In genomic region chr5:3299441-3299840, GRCh38 we compare ENCODE assay signal across 38 cellular contexts.
"Had no signal": no experiment of that assay in that cellular context is flagged by ENCODE, and none has a peak within 500 bp of the region (broad histone marks: within the 10 kb centered on the region; RNA-seq: fewer than 3 reads in every experiment).

No MANE protein-coding gene starts in this region.

- H3K27ac Mint-ChIP-seq: activated naive CD4-positive, alpha-beta T cell treated with anti-CD3 and anti-CD28 coated beads for 36 hours; activated naive CD4-positive, alpha-beta T cell treated with anti-CD3 and anti-CD28 coated beads, Interleukin-2, amount 10 ng/mL, durations not matched to agents 7 days and 5 days; activated naive CD4-positive, alpha-beta T cell treated with anti-CD3 and anti-CD28 coated beads, Interleukin-2, amount 50 U/mL, for 24 hours; activated naive CD4-positive, alpha-beta T cell treated with anti-CD3 and anti-CD28 coated beads, Interleukin-2, amount 50 U/mL, for 72 hours; activated naive CD8-positive, alpha-beta T cell; activated naive CD8-positive, alpha-beta T cell treated with anti-CD3 and anti-CD28 coated beads for 36 hours; activated naive CD8-positive, alpha-beta T cell treated with anti-CD3 and anti-CD28 coated beads, Interleukin-2, amount 10 ng/mL, durations not matched to agents 7 days and 5 days; activated naive CD8-positive, alpha-beta T cell treated with anti-CD3 and anti-CD28 coated beads, Interleukin-2, amount 50 U/mL, for 24 hours; activated T-cell treated with anti-CD3 and anti-CD28 coated beads, Interleukin-2, amount 50 U/mL, for 24 hours; activated T-cell treated with anti-CD3 and anti-CD28 coated beads, Interleukin-2, amount 50 U/mL, for 72 hours; activated T-helper 1 cell treated with anti-CD3 and anti-CD28 coated beads, Interleukin-12 subunit alpha, Interleukin-12 subunit beta, Interleukin-2, Interleukin-4 antibody, amounts not matched to agents 30 ng/mL and 10 ng/mL and 1 ng/mL, durations not matched to agents 14 hours and 24 hours and 36 hours; activated T-helper 17 cell treated with anti-CD3 and anti-CD28 coated beads, Interleukin-2, amount 50 U/mL, for 72 hours; activated T-helper 2 cell treated with anti-CD3 and anti-CD28 coated beads, Interferon-gamma antibody, Interleukin-2, Interleukin-4, amounts not matched to agents 10 μg/mL and 5 μg/mL and 100 μg/mL, durations not matched to agents 14 hours and 24 hours and 36 hours; brain had no signal

- H3K4me1 ChIP-seq: adrenal gland, ascending aorta, body of pancreas, breast epithelium had no signal

- ATAC-seq: activated naive CD4-positive, alpha-beta T cell treated with anti-CD3 and anti-CD28 coated beads, Interleukin-2, amount 50 U/mL, for 72 hours; activated naive CD8-positive, alpha-beta T cell treated with anti-CD3 and anti-CD28 coated beads, Interleukin-2, amount 50 U/mL, for 24 hours; activated T-cell treated with anti-CD3 and anti-CD28 coated beads, Interleukin-2, amount 50 U/mL, for 4 hours; activated T-cell treated with anti-CD3 and anti-CD28 coated beads, Interleukin-2, amount 50 U/mL, for 72 hours; activated T-helper 17 cell treated with anti-CD3 and anti-CD28 coated beads, Interleukin-2, amount 50 U/mL, for 72 hours; body of pancreas had no signal

- H3K9me3 ChIP-seq: adrenal gland, ascending aorta, body of pancreas had no signal

- H3K4me3 Mint-ChIP-seq: activated naive CD4-positive, alpha-beta T cell treated with anti-CD3 and anti-CD28 coated beads for 36 hours; activated naive CD4-positive, alpha-beta T cell treated with anti-CD3 and anti-CD28 coated beads, Interleukin-2, amount 10 ng/mL, durations not matched to agents 7 days and 5 days; activated naive CD4-positive, alpha-beta T cell treated with anti-CD3 and anti-CD28 coated beads, Interleukin-2, amount 50 U/mL, for 24 hours; activated naive CD8-positive, alpha-beta T cell; activated naive CD8-positive, alpha-beta T cell treated with anti-CD3 and anti-CD28 coated beads for 36 hours; activated naive CD8-positive, alpha-beta T cell treated with anti-CD3 and anti-CD28 coated beads, Interleukin-2, amount 10 ng/mL, durations not matched to agents 7 days and 5 days; activated naive CD8-positive, alpha-beta T cell treated with anti-CD3 and anti-CD28 coated beads, Interleukin-2, amount 50 U/mL, for 24 hours; activated T-cell treated with anti-CD3 and anti-CD28 coated beads, Interleukin-2, amount 50 U/mL, for 24 hours; activated T-cell treated with anti-CD3 and anti-CD28 coated beads, Interleukin-2, amount 50 U/mL, for 4 hours; activated T-cell treated with anti-CD3 and anti-CD28 coated beads, Interleukin-2, amount 50 U/mL, for 72 hours; activated T-helper 1 cell treated with anti-CD3 and anti-CD28 coated beads, Interleukin-12 subunit alpha, Interleukin-12 subunit beta, Interleukin-2, Interleukin-4 antibody, amounts not matched to agents 30 ng/mL and 10 ng/mL and 1 ng/mL, durations not matched to agents 14 hours and 24 hours and 36 hours; activated T-helper 17 cell treated with anti-CD3 and anti-CD28 coated beads, Interleukin-2, amount 50 U/mL, for 72 hours; brain; central memory CD8-positive, alpha-beta T cell had no signal

- H3K27me3 ChIP-seq: adrenal gland, ascending aorta, body of pancreas, brain microvascular endothelial cell, breast epithelium, cardiac muscle cell had no signal

- H3K9me3 Mint-ChIP-seq: activated naive CD4-positive, alpha-beta T cell treated with anti-CD3 and anti-CD28 coated beads for 36 hours; activated naive CD4-positive, alpha-beta T cell treated with anti-CD3 and anti-CD28 coated beads, Interleukin-2, amount 50 U/mL, for 24 hours; activated naive CD8-positive, alpha-beta T cell treated with anti-CD3 and anti-CD28 coated beads, Interleukin-2, amount 10 ng/mL, durations not matched to agents 7 days and 5 days; activated naive CD8-positive, alpha-beta T cell treated with anti-CD3 and anti-CD28 coated beads, Interleukin-2, amount 50 U/mL, for 24 hours had no signal

- H3K36me3 Mint-ChIP-seq: activated naive CD4-positive, alpha-beta T cell treated with anti-CD3 and anti-CD28 coated beads, Interleukin-2, amount 10 ng/mL, durations not matched to agents 7 days and 5 days; activated naive CD4-positive, alpha-beta T cell treated with anti-CD3 and anti-CD28 coated beads, Interleukin-2, amount 50 U/mL, for 24 hours; activated naive CD4-positive, alpha-beta T cell treated with anti-CD3 and anti-CD28 coated beads, Interleukin-2, amount 50 U/mL, for 72 hours; activated naive CD8-positive, alpha-beta T cell; activated naive CD8-positive, alpha-beta T cell treated with anti-CD3 and anti-CD28 coated beads for 36 hours; activated naive CD8-positive, alpha-beta T cell treated with anti-CD3 and anti-CD28 coated beads, Interleukin-2, amount 10 ng/mL, durations not matched to agents 7 days and 5 days; brain had no signal

- H3K36me3 ChIP-seq: adrenal gland, ascending aorta, brain microvascular endothelial cell, breast epithelium, cardiac muscle cell had no signal

- H3K27ac ChIP-seq: adrenal gland, ascending aorta, body of pancreas, brain microvascular endothelial cell, breast epithelium, cardiac muscle cell had no signal

- DNase-seq: activated effector memory CD4-positive, alpha-beta T cell treated with anti-CD3 and anti-CD28 coated beads, Interleukin-2, amount 50 U/mL, for 16 hours; activated effector memory CD4-positive, alpha-beta T cell treated with Interleukin-2 at 50 U/mL for 16 hours; activated gamma-delta T cell; activated gamma-delta T cell treated with Interleukin-2 at 50 U/mL for 16 hours; activated naive CD4-positive, alpha-beta T cell; activated naive CD4-positive, alpha-beta T cell treated with anti-CD3 and anti-CD28 coated beads for 36 hours; activated naive CD4-positive, alpha-beta T cell treated with anti-CD3 and anti-CD28 coated beads, Interleukin-2, amount 10 ng/mL, durations not matched to agents 7 days and 5 days; activated naive CD4-positive, alpha-beta T cell treated with anti-CD3 and anti-CD28 coated beads, Interleukin-2, amount 50 U/mL, for 16 hours; activated naive CD4-positive, alpha-beta T cell treated with Interleukin-2 at 50 U/mL for 16 hours; activated naive CD8-positive, alpha-beta T cell treated with anti-CD3 and anti-CD28 coated beads for 36 hours; activated naive CD8-positive, alpha-beta T cell treated with anti-CD3 and anti-CD28 coated beads, Interleukin-2, amount 10 ng/mL, durations not matched to agents 7 days and 5 days; activated naive CD8-positive, alpha-beta T cell treated with anti-CD3 and anti-CD28 coated beads, Interleukin-2, amount 50 U/mL, for 24 hours; activated T-cell treated with anti-CD3 and anti-CD28 coated beads, Interleukin-2, amount 50 U/mL, for 1 hour; activated T-cell treated with anti-CD3 and anti-CD28 coated beads, Interleukin-2, amount 50 U/mL, for 24 hours; activated T-cell treated with anti-CD3 and anti-CD28 coated beads, Interleukin-2, amount 50 U/mL, for 4 hours; activated T-cell treated with anti-CD3 and anti-CD28 coated beads, Interleukin-2, amount 50 U/mL, for 48 hours; activated T-cell treated with anti-CD3 and anti-CD28 coated beads, Interleukin-2, amount 50 U/mL, for 72 hours; adrenal gland; amniotic stem cell; amygdala; anterior cingulate cortex; aorta; body of pancreas; brain microvascular endothelial cell; caudate nucleus; central memory CD4-positive, alpha-beta T cell; cerebellar nuclear complex had no signal

- H3K4me1 Mint-ChIP-seq: activated naive CD4-positive, alpha-beta T cell treated with anti-CD3 and anti-CD28 coated beads, Interleukin-2, amount 10 ng/mL, durations not matched to agents 7 days and 5 days; activated naive CD4-positive, alpha-beta T cell treated with anti-CD3 and anti-CD28 coated beads, Interleukin-2, amount 50 U/mL, for 24 hours; activated naive CD8-positive, alpha-beta T cell treated with anti-CD3 and anti-CD28 coated beads for 36 hours; activated naive CD8-positive, alpha-beta T cell treated with anti-CD3 and anti-CD28 coated beads, Interleukin-2, amount 10 ng/mL, durations not matched to agents 7 days and 5 days; activated naive CD8-positive, alpha-beta T cell treated with anti-CD3 and anti-CD28 coated beads, Interleukin-2, amount 50 U/mL, for 24 hours; activated T-helper 17 cell treated with anti-CD3 and anti-CD28 coated beads, Interleukin-2, amount 50 U/mL, for 72 hours; central memory CD8-positive, alpha-beta T cell had no signal

- H3K4me3 ChIP-seq: adrenal gland, ascending aorta, body of pancreas, breast epithelium, cardiac muscle cell had no signal

- H3K27me3 Mint-ChIP-seq: activated naive CD4-positive, alpha-beta T cell treated with anti-CD3 and anti-CD28 coated beads, Interleukin-2, amount 10 ng/mL, durations not matched to agents 7 days and 5 days; activated T-helper 17 cell treated with anti-CD3 and anti-CD28 coated beads, Interleukin-2, amount 50 U/mL, for 72 hours; central memory CD8-positive, alpha-beta T cell had no signal
